9 cellular contexts compared by ENCODE assay signal in genomic region chr1:201715801-201716741, GRCh38.
DNase-seq lines count a peak whose midpoint lies in the region; ATAC-seq, FAIRE-seq and TF ChIP-seq lines count a peak whose summit lies in the region.
"Had no signal": no experiment of that assay in that cellular context is flagged by ENCODE, and none has a peak within 500 bp of the region (broad histone marks: within the 10 kb centered on the region; RNA-seq: fewer than 3 reads in every experiment).

No MANE protein-coding gene starts in this region.

- H3K4me1 ChIP-seq in ascending aorta: peaks cover 49 to 65% of the 10 kb centered on the region in 2 donors
- H3K4me1 ChIP-seq in muscle layer of duodenum (ENCODE audit: control insufficient read depth in 1 of 2, insufficient read depth in 2 of 2, low read length in 2 of 2): peaks cover 33 to 80% of the 10 kb centered on the region in 2 donors

- intact Hi-C loops in natural killer cell (cut with micrococcal nuclease): no loop called here
- intact Hi-C loops in ascending aorta (cut with DNase I): loop anchor here (1.0 kb wide), 1 partner anchor 23 kb away; no protein-coding TSS in a partner anchor

- no peaks in the 10 kb centered on the region for H3K27me3 Mint-ChIP-seq in natural killer cell (ENCODE audit: low read depth in 2 of 2)
- H3K27me3 Mint-ChIP-seq in natural killer cell treated with Interleukin-12 subunit alpha and Interleukin-12 subunit beta and Interleukin-15 and Interleukin-18, amount 100 ng/mL, for 72 hours: peaks cover 0 to 3% of the 10 kb centered on the region in 2 donors

- H3K27me3 ChIP-seq in ascending aorta (no peaks in the 10 kb centered on the region), muscle layer of duodenum (ENCODE audit: low read depth, low read length) (no peaks in the 10 kb centered on the region)

- DNase-seq in natural killer cell (no peak), ascending aorta (ENCODE audit: low spot score in 2 of 2) (no peak), NCI-H1694 treated with DMSO at 0.1 percent for 48 hours (lab: John Stamatoyannopoulos, UW) (no peak), D721Med (ENCODE audit: insufficient read length, low spot score) (no peak)
- no peak for DNase-seq in natural killer cell treated with Interleukin-12 subunit alpha and Interleukin-12 subunit beta and Interleukin-15 and Interleukin-18, amount 100 ng/mL, for 72 hours (ENCODE audit: low spot score)
- DNase-seq: activated T-cell treated with anti-CD3 and anti-CD28 coated beads for 4 hours had no signal

- no peak overlapping the region for H3K27ac Mint-ChIP-seq in natural killer cell
- no peak overlapping the region for H3K27ac Mint-ChIP-seq in natural killer cell treated with Interleukin-12 subunit alpha and Interleukin-12 subunit beta and Interleukin-15 and Interleukin-18, amount 100 ng/mL, for 72 hours

- H3K4me1 Mint-ChIP-seq in natural killer cell: no peaks in the 10 kb centered on the region
- H3K4me1 Mint-ChIP-seq in natural killer cell treated with Interleukin-12 subunit alpha and Interleukin-12 subunit beta and Interleukin-15 and Interleukin-18, amount 100 ng/mL, for 72 hours (ENCODE audit: low read depth in 2 of 2): no peaks in the 10 kb centered on the region

- TF ChIP-seq CTCF in natural killer cell (IDR thresholded peaks at IDR 0.05) (no peak), ascending aorta (IDR thresholded peaks at IDR 0.05) (no peak), D721Med (IDR thresholded peaks at IDR 0.05; ENCODE audit: insufficient read depth, missing control alignments) (no peak)

- H3K36me3 ChIP-seq in ascending aorta: peaks cover 0 to 7% of the 10 kb centered on the region in 2 donors
- H3K36me3 ChIP-seq in muscle layer of duodenum (ENCODE audit: control insufficient read depth in 1 of 2, insufficient read depth in 2 of 2, low read length in 2 of 2): peaks cover 0 to 16% of the 10 kb centered on the region in 2 donors

- no peak overlapping the region for H3K4me3 Mint-ChIP-seq in natural killer cell
- H3K4me3 Mint-ChIP-seq in natural killer cell treated with Interleukin-12 subunit alpha and Interleukin-12 subunit beta and Interleukin-15 and Interleukin-18, amount 100 ng/mL, for 72 hours: no peak overlapping the region

- H3K9me3 Mint-ChIP-seq in natural killer cell: no peaks in the 10 kb centered on the region
- H3K9me3 Mint-ChIP-seq in natural killer cell treated with Interleukin-12 subunit alpha and Interleukin-12 subunit beta and Interleukin-15 and Interleukin-18, amount 100 ng/mL, for 72 hours: no peaks in the 10 kb centered on the region

- H3K36me3 Mint-ChIP-seq in natural killer cell: no peaks in the 10 kb centered on the region
- H3K36me3 Mint-ChIP-seq in natural killer cell treated with Interleukin-12 subunit alpha and Interleukin-12 subunit beta and Interleukin-15 and Interleukin-18, amount 100 ng/mL, for 72 hours: no peaks in the 10 kb centered on the region

- H3K27ac ChIP-seq in ascending aorta (peak overlapping the region; percentile 93 to 97), muscle layer of duodenum (ENCODE audit: low read length) (peak overlapping the region; percentile 93)

- FAIRE-seq in D721Med (lab: Jason Lieb, UNC): no peak

- H3K4me3 ChIP-seq in ascending aorta: peak overlapping the region in 1 of 2 donors; percentile 40
- H3K4me3 ChIP-seq in muscle layer of duodenum (ENCODE audit: low read depth in 1 of 2, low read length in 2 of 2): no peak overlapping the region

- H3K9me3 ChIP-seq in ascending aorta (no peaks in the 10 kb centered on the region), muscle layer of duodenum (ENCODE audit: control insufficient read depth in 1 of 2, low read length in 2 of 2) (no peaks in the 10 kb centered on the region)

- ATAC-seq in natural killer cell (peak in 2 of 3 donors; percentile 38 to 40), HG02970 (IDR thresholded peaks at IDR 0.05; ENCODE audit: low FRiP score, unreplicated experiment) (no peak), GM21526 (IDR thresholded peaks at IDR 0.05; ENCODE audit: low FRiP score, unreplicated experiment) (no peak)
- no peak for ATAC-seq in natural killer cell treated with Interleukin-12 subunit alpha and Interleukin-12 subunit beta and Interleukin-15 and Interleukin-18, amount 100 ng/mL, for 72 hours

Comparison
In these comparisons a context has a peak if more than half of its experiments do, and no peak if none do; other contexts are left out.
1. ATAC-seq: peak in natural killer cell (2 of 3); none in natural killer cell treated with Interleukin-12 subunit alpha and Interleukin-12 subunit beta and Interleukin-15 and Interleukin-18, amount 100 ng/mL, for 72 hours (0 of 2), HG02970 (single experiment) and GM21526 (single experiment).